ENCODE assay signal across 10 cellular contexts in genomic region chr19:18017275-18018083, GRCh38. TPM values are rescaled to one million over a fixed set of nuclear protein-coding genes. Genes with fewer than 3 reads are reported as not detected.
DNase-seq lines count a peak whose midpoint lies in the region; ATAC-seq and TF ChIP-seq lines count a peak whose summit lies in the region.
"Had no signal": no experiment of that assay in that cellular context is flagged by ENCODE, and none has a peak within 500 bp of the region (broad histone marks: within the 10 kb centered on the region; RNA-seq: fewer than 3 reads in every experiment).

No MANE protein-coding gene starts in this region.

- no peaks in the 10 kb centered on the region for H3K27me3 ChIP-seq in adipocyte (replicated peaks; ENCODE audit: control insufficient read depth, insufficient read depth, low read length)
- no peaks in the 10 kb centered on the region for H3K27me3 ChIP-seq in layer of hippocampus (ENCODE audit: control insufficient read depth, insufficient read depth, low read length)

- no peak overlapping the region for H3K4me3 Mint-ChIP-seq in stimulated activated memory B cell treated with anti-CD40 and anti-IgM and Interleukin-4, amounts not matched to agents 10 μg/mL and 1 μg/mL and 100 μg/mL, for 72 hours
- no peak overlapping the region for H3K4me3 Mint-ChIP-seq in activated CD4-positive, alpha-beta memory T cell treated with anti-CD3 and anti-CD28 coated beads, Interleukin-2, amount 10 ng/mL, durations not matched to agents 7 days and 5 days

- ATAC-seq in stimulated activated memory B cell treated with anti-CD40 and anti-IgM and Interleukin-4, amounts not matched to agents 10 μg/mL and 1 μg/mL and 100 μg/mL, for 72 hours: no peak
- ATAC-seq: mucosa of descending colon had no signal

- peak overlapping the region; percentile 42 for H3K9ac ChIP-seq in adipocyte (ENCODE audit: low read length)

- DNase-seq in GM10248 (ENCODE audit: extremely low spot score) (peak; percentile 5), adipocyte (ENCODE audit: low read depth) (no peak), NCI-H2081 (lab: John Stamatoyannopoulos, UW) (no peak), NCI-H2029 (lab: John Stamatoyannopoulos, UW) (no peak), T-helper 2 cell (no peak)
- no peak for DNase-seq in activated CD4-positive, alpha-beta memory T cell treated with anti-CD3 and anti-CD28 coated beads, Interleukin-2, amount 10 ng/mL, durations not matched to agents 7 days and 5 days
- DNase-seq: SIG-M5 had no signal

- H3K4me1 Mint-ChIP-seq in stimulated activated memory B cell treated with anti-CD40 and anti-IgM and Interleukin-4, amounts not matched to agents 10 μg/mL and 1 μg/mL and 100 μg/mL, for 72 hours: peaks cover 83% of the 10 kb centered on the region
- H3K4me1 Mint-ChIP-seq in activated CD4-positive, alpha-beta memory T cell treated with anti-CD3 and anti-CD28 coated beads, Interleukin-2, amount 10 ng/mL, durations not matched to agents 7 days and 5 days: peaks cover 61% of the 10 kb centered on the region

- peaks cover 4% of the 10 kb centered on the region for H3K9me3 Mint-ChIP-seq in stimulated activated memory B cell treated with anti-CD40 and anti-IgM and Interleukin-4, amounts not matched to agents 10 μg/mL and 1 μg/mL and 100 μg/mL, for 72 hours
- H3K9me3 Mint-ChIP-seq in activated CD4-positive, alpha-beta memory T cell treated with anti-CD3 and anti-CD28 coated beads, Interleukin-2, amount 10 ng/mL, durations not matched to agents 7 days and 5 days: peaks cover 3% of the 10 kb centered on the region

- peaks cover 19% of the 10 kb centered on the region for H3K36me3 ChIP-seq in adipocyte (ENCODE audit: control insufficient read depth, insufficient read depth, low read length, severe bottlenecking)

- no peaks in the 10 kb centered on the region for H3K27me3 Mint-ChIP-seq in stimulated activated memory B cell treated with anti-CD40 and anti-IgM and Interleukin-4, amounts not matched to agents 10 μg/mL and 1 μg/mL and 100 μg/mL, for 72 hours
- H3K27me3 Mint-ChIP-seq in activated CD4-positive, alpha-beta memory T cell treated with anti-CD3 and anti-CD28 coated beads, Interleukin-2, amount 10 ng/mL, durations not matched to agents 7 days and 5 days: no peaks in the 10 kb centered on the region

- TF ChIP-seq CTCF in GM10248 (IDR thresholded peaks at IDR 0.05; ENCODE audit: control extremely low read depth, extremely low read depth, low read depth, missing control alignments): no peak

- H3K4me1 ChIP-seq in adipocyte (ENCODE audit: control insufficient read depth, insufficient read depth, low read length): peaks cover 43% of the 10 kb centered on the region

- CTCF ChIA-PET in GM10248 (lab: Yijun Ruan, JAX): interaction anchor here (1.1 to 13.4 kb wide), 3 partner anchors 9 to 41 kb away, joined by 3 to 135 read pairs (median 3); partner anchors contain the start of gene ARRDC2
- CTCF ChIA-PET in activated CD4-positive, alpha-beta memory T cell treated with anti-CD3 and anti-CD28 coated beads, Interleukin-2, amount 10 ng/mL, durations not matched to agents 7 days and 5 days (lab: Charles Lee): interaction anchor here (2.1 kb wide), 1 partner anchor 10 kb away, joined by 5 read pairs; the partner anchor contains the start of gene ARRDC2

- POLR2A ChIA-PET in GM10248 (lab: Yijun Ruan, JAX): no interaction called here
- POLR2A ChIA-PET in activated CD4-positive, alpha-beta memory T cell treated with anti-CD3 and anti-CD28 coated beads, Interleukin-2, amount 10 ng/mL, durations not matched to agents 7 days and 5 days (lab: Charles Lee): interaction anchor here (1.2 to 2.0 kb wide), 2 partner anchors 9 to 28 kb away, joined by 3 to 8 read pairs; partner anchors contain the start of gene ARRDC2

- peak overlapping the region; percentile 64 for H3K27ac Mint-ChIP-seq in stimulated activated memory B cell treated with anti-CD40 and anti-IgM and Interleukin-4, amounts not matched to agents 10 μg/mL and 1 μg/mL and 100 μg/mL, for 72 hours
- no peak overlapping the region for H3K27ac Mint-ChIP-seq in activated CD4-positive, alpha-beta memory T cell treated with anti-CD3 and anti-CD28 coated beads, Interleukin-2, amount 10 ng/mL, durations not matched to agents 7 days and 5 days

- no peaks in the 10 kb centered on the region for H3K9me3 ChIP-seq in adipocyte (ENCODE audit: control insufficient read depth, low read length)
- H3K9me3 ChIP-seq: mucosa of descending colon had no signal

- peak overlapping the region; percentile 73 for H3K27ac ChIP-seq in layer of hippocampus (ENCODE audit: low read depth, low read length)

- H3K36me3 Mint-ChIP-seq in stimulated activated memory B cell treated with anti-CD40 and anti-IgM and Interleukin-4, amounts not matched to agents 10 μg/mL and 1 μg/mL and 100 μg/mL, for 72 hours: peaks cover 40% of the 10 kb centered on the region
- H3K36me3 Mint-ChIP-seq in activated CD4-positive, alpha-beta memory T cell treated with anti-CD3 and anti-CD28 coated beads, Interleukin-2, amount 10 ng/mL, durations not matched to agents 7 days and 5 days (ENCODE audit: low read depth): peaks cover 32% of the 10 kb centered on the region

- H3K4me3 ChIP-seq in adipocyte (ENCODE audit: low read length): no peak overlapping the region
- H3K4me3 ChIP-seq: mucosa of descending colon had no signal

RNA-seq across cellular contexts. Expression of gene ARRDC2, which starts 9.5 kb away (rescaled TPM):
- total RNA-seq in activated CD4-positive, alpha-beta memory T cell treated with anti-CD3 and anti-CD28 coated beads, Interleukin-2, amount 10 ng/mL, durations not matched to agents 7 days and 5 days: 10 to 100 TPM; 60.7 to 62.0 TPM

RNA-seq across cellular contexts. Expression of gene KCNN1, which starts 50.6 kb away (rescaled TPM):
- not detected for total RNA-seq in activated CD4-positive, alpha-beta memory T cell treated with anti-CD3 and anti-CD28 coated beads, Interleukin-2, amount 10 ng/mL, durations not matched to agents 7 days and 5 days
